Comparison of ENCODE assay signal across 22 cellular contexts in genomic region chr3:99891610-99892285, GRCh38.
"Had no signal": no experiment of that assay in that cellular context is flagged by ENCODE, and none has a peak within 500 bp of the region (broad histone marks: within the 10 kb centered on the region; RNA-seq: fewer than 3 reads in every experiment).

No MANE protein-coding gene starts in this region.

- H3K27me3 ChIP-seq: MG63 had no signal

- DNase-seq: Karpas-422, KG1, MG63, NCI-H1092, NCI-H1105 treated with DMSO at 0.1 percent for 48 hours, NCI-H1417 treated with DMSO at 0.1 percent for 48 hours, NCI-H146, NCI-H187, NCI-H2029, NCI-H2081 treated with DMSO at 0.1 percent for 48 hours, NCI-H2171, NCI-H226, NCI-H446, NCI-H510A, NCI-H524 treated with DMSO at 0.1 percent for 48 hours, NCI-H69, NCI-H774, RPMI8226, SHP77 had no signal

- H3K27ac ChIP-seq: HL-60 had no signal

- H3K4me3 ChIP-seq: MG63 had no signal

- FAIRE-seq: HTR-8/SVneo had no signal

- H3K36me3 ChIP-seq: MG63 had no signal

- ATAC-seq: SK-N-SH treated with all-trans-retinoic acid at 6 μM for 48 hours had no signal
